8 cellular contexts compared by ENCODE assay signal in genomic region chr10:16817125-16818019, GRCh38. TPM values are rescaled to one million over a fixed set of nuclear protein-coding genes. Genes with fewer than 3 reads are reported as not detected.
DNase-seq lines count a peak whose midpoint lies in the region; ATAC-seq, FAIRE-seq and TF ChIP-seq lines count a peak whose summit lies in the region.

RSU1 (minus strand) TSS chr10:16817424; CDS start chr10:16817081, 343 bp downstream.

- peaks cover 4% of the 10 kb centered on the region for H3K9me3 ChIP-seq in AG04450 (ENCODE audit: control insufficient read depth, insufficient read depth, low read length)
- no peaks in the 10 kb centered on the region for H3K9me3 ChIP-seq in small intestine (ENCODE audit: control insufficient read depth, low read depth)

- H3K9me3 Mint-ChIP-seq in WTC11 = peaks cover 17% of the 10 kb centered on the region

- POLR2A ChIA-PET in AG04450 (lab: Yijun Ruan, JAX) (interaction anchor here (1.0 kb wide), 2 partner anchors 67 to 413 kb away, joined by 3 to 6 read pairs; no protein-coding TSS in a partner anchor), WTC11 (lab: Charles Lee) (interaction anchor here (0.6 to 1.2 kb wide), 3 partner anchors 20 to 797 kb away, joined by 3 to 6 read pairs (median 3); partner anchors contain the start of gene TRDMT1)

- no peaks in the 10 kb centered on the region for H3K36me3 ChIP-seq in small intestine (ENCODE audit: control insufficient read depth in 2 of 2, insufficient read depth in 2 of 2, low read length in 2 of 2)

- ATAC-seq in GM18909 (IDR thresholded peaks at IDR 0.05; ENCODE audit: poor library complexity, unreplicated experiment) (peak; percentile 98), HG03175 (IDR thresholded peaks at IDR 0.05; ENCODE audit: unreplicated experiment) (peak; percentile 99), WTC11 (peak; percentile 97)

- H3K4me3 ChIP-seq in AG04450 (ENCODE audit: low read depth, low read length) (peak within 1 kb of the TSS; percentile 90), cardiac fibroblast (replicated peaks in 1 of 2; ENCODE audit: low read depth in 2 of 2, low read length in 2 of 2) (peak within 1 kb of the TSS; percentile 86 to 89), small intestine (ENCODE audit: low read depth in 1 of 2, low read length in 2 of 2) (peak within 1 kb of the TSS; percentile 52 to 89)

- no peak for TF ChIP-seq CTCF in AG04450 (IDR thresholded peaks at IDR 0.05; ENCODE audit: low read depth, low read length)
- no peak for TF ChIP-seq CTCF in WTC11 (IDR thresholded peaks at IDR 0.05)
- no peak for TF ChIP-seq CTCF in cardiac fibroblast (IDR thresholded peaks at IDR 0.05; ENCODE audit: low read depth, low read length)

- peaks cover 16% of the 10 kb centered on the region for H3K36me3 Mint-ChIP-seq in WTC11

- 0 to 1% (median 0%) methylated on average over 62 to 65 of the region's 65 CpGs for WGBS in small intestine, 3 donors

- H3K4me1 ChIP-seq in small intestine (ENCODE audit: control insufficient read depth in 2 of 2, insufficient read depth in 1 of 2, low read depth in 1 of 2, low read length in 1 of 2) = peaks cover 0 to 3% of the 10 kb centered on the region in 2 donors

- peaks cover 9% of the 10 kb centered on the region for H3K4me1 Mint-ChIP-seq in WTC11

- peak within 1 kb of the TSS; percentile 65 for H3K27ac Mint-ChIP-seq in WTC11

- no peaks in the 10 kb centered on the region for H3K27me3 ChIP-seq in AG04450 (ENCODE audit: control insufficient read depth, insufficient read depth, low read length)
- no peaks in the 10 kb centered on the region for H3K27me3 ChIP-seq in small intestine (ENCODE audit: control insufficient read depth in 2 of 2, insufficient read depth in 2 of 2, low read length in 2 of 2)

- CTCF ChIA-PET in AG04450 (lab: Charles Lee) = interaction anchor here (0.6 to 1.3 kb wide), 6 partner anchors 8 to 1399 kb away, joined by 3 to 9 read pairs (median 4); no protein-coding TSS in a partner anchor
- CTCF ChIA-PET in WTC11 (lab: Charles Lee) = interaction anchor here (0.6 to 1.3 kb wide), 8 partner anchors 8 to 980 kb away, joined by 3 to 7 read pairs (median 3); no protein-coding TSS in a partner anchor

- DNase-seq in AG04450 (ENCODE audit: low read depth, low spot score) = peak; percentile 99
- peak; percentile 99 for DNase-seq in NCI-H226
- DNase-seq in WTC11 (ENCODE audit: low spot score) = peak; percentile 99
- peak; percentile 100 for DNase-seq in cardiac fibroblast (ENCODE audit: low read depth in 2 of 2)
- DNase-seq in iPS-NIHi11 (ENCODE audit: low spot score) = peak; percentile 98
- DNase-seq in small intestine = peak; percentile 100

- H3K4me3 Mint-ChIP-seq in WTC11 = peak within 1 kb of the TSS; percentile 93

- peak; percentile 86 for FAIRE-seq in small intestine (lab: Jason Lieb, UNC)

- peaks cover 29% of the 10 kb centered on the region for H3K27me3 Mint-ChIP-seq in WTC11 (ENCODE audit: low read depth)

- peak within 1 kb of the TSS; percentile 93 for H3K27ac ChIP-seq in AG04450 (ENCODE audit: low read depth, low read length)
- H3K27ac ChIP-seq in small intestine (ENCODE audit: low read depth in 1 of 2, low read length in 1 of 2) = peak within 1 kb of the TSS; percentile 66 to 93

TF ChIP-seq in WTC11, 78 proteins besides CTCF, POLR2A, EP300 and RAD21:
- TF ChIP-seq FOXK1 (CRISPR knock-in tag; IDR thresholded peaks at IDR 0.05) (peak; percentile 27; the same call in 1 of the 2 replicates), MAX (CRISPR knock-in tag; IDR thresholded peaks at IDR 0.05) (peak; percentile 48), SMAD4 (CRISPR knock-in tag; IDR thresholded peaks at IDR 0.05) (peak; percentile 67; the same call in 1 of the 2 replicates), IRF1 (CRISPR knock-in tag; IDR thresholded peaks at IDR 0.05) (no peak), NFE2L1 (CRISPR knock-in tag; IDR thresholded peaks at IDR 0.05) (0 out of 2 replicates have a peak, but pooled peaks have one; percentile 36), SP1 (CRISPR knock-in tag; conservative IDR thresholded peaks at IDR 0.05) (peak; percentile 78), FOXP4 (CRISPR knock-in tag; IDR thresholded peaks at IDR 0.05) (no peak)

RNA-seq across cellular contexts. Expression of gene RSU1, which starts in this region (rescaled TPM):
- polyA plus RNA-seq in AG04450 (2011; rRNA removed) = 217 and 229 TPM in 2 replicates
- polyA minus RNA-seq in AG04450 (2011; rRNA and poly(A)+ RNA removed) = 110 and 117 TPM in 2 replicates
- 46.4 to 52.4 TPM (median 51.8 TPM) in 3 replicates for total RNA-seq in WTC11 (2021)
- polyA plus RNA-seq in small intestine = 10 to 100 TPM; 19.2 to 37.0 (median 21.5) TPM

Comparison
In these comparisons a context has a peak if more than half of its experiments do, and no peak if none do; other contexts are left out.
1. Peak in every context shown above with its lines: DNase-seq, ATAC-seq, H3K4me3 ChIP-seq and H3K27ac ChIP-seq.